In genomic region chr11:118791961-118792578, GRCh38 we compare ENCODE assay signal across 1 cellular context.
TF ChIP-seq lines count a peak whose summit lies in the region.

No MANE protein-coding gene starts in this region.

TF ChIP-seq in GM12878, 131 proteins besides CTCF, POLR2A, EP300 and RAD21 (continued from another document and continues in another):
- TF ChIP-seq SPI1 (IDR thresholded peaks at IDR 0.05; ENCODE audit: borderline replicate concordance, insufficient read depth, low read depth, low read length) (no peak), HCFC1 (IDR thresholded peaks at IDR 0.05; ENCODE audit: low read length) (no peak), PAX5 (IDR thresholded peaks at IDR 0.05; ENCODE audit: borderline replicate concordance, low read depth, low read length) (0 out of 2 replicates have a peak, but pooled peaks have one; percentile 6), NFYA (IDR thresholded peaks at IDR 0.05; ENCODE audit: borderline replicate concordance, low read depth, low read length) (no peak), HDAC6 (IDR thresholded peaks at IDR 0.05; ENCODE audit: unreplicated experiment) (no peak), GABPA (IDR thresholded peaks at IDR 0.05; ENCODE audit: low read depth) (no peak), TCF3 (IDR thresholded peaks at IDR 0.05; ENCODE audit: borderline replicate concordance, insufficient read depth, low read depth, low read length) (no peak), TCF7 (IDR thresholded peaks at IDR 0.05; ENCODE audit: borderline replicate concordance) (no peak), NFIC (IDR thresholded peaks at IDR 0.05; ENCODE audit: low read depth, low read length) (no peak), CBFB (IDR thresholded peaks at IDR 0.05; ENCODE audit: low read depth) (no peak), ZNF24 (IDR thresholded peaks at IDR 0.05) (no peak), MTA2 (IDR thresholded peaks at IDR 0.05; ENCODE audit: low read depth) (no peak), EGR1 (IDR thresholded peaks at IDR 0.05; ENCODE audit: borderline replicate concordance in 1 of 2, low read depth in 2 of 2, low read length in 2 of 2) (peak in 1 of 2 experiments; percentile 49; a peak in 1 of 3 replicates), TCF12 (IDR thresholded peaks at IDR 0.05; ENCODE audit: low read depth, low read length) (no peak), ZNF687 (IDR thresholded peaks at IDR 0.05) (no peak), ZBTB4 (CRISPR knock-in tag; IDR thresholded peaks at IDR 0.05) (no peak), MYB (IDR thresholded peaks at IDR 0.05; ENCODE audit: borderline replicate concordance, low read depth, low read length) (no peak), BCL11A (IDR thresholded peaks at IDR 0.05; ENCODE audit: low read depth, low read length) (no peak), ZSCAN29 (IDR thresholded peaks at IDR 0.05) (no peak), CHD2 (IDR thresholded peaks at IDR 0.05; ENCODE audit: borderline replicate concordance, low read depth, low read length) (no peak), CHD1 (IDR thresholded peaks at IDR 0.05; ENCODE audit: low read depth, low read length) (no peak), NFXL1 (IDR thresholded peaks at IDR 0.05; ENCODE audit: borderline replicate concordance) (no peak), MAX (IDR thresholded peaks at IDR 0.05; ENCODE audit: low read depth, low read length) (no peak), ZNF207 (IDR thresholded peaks at IDR 0.05; ENCODE audit: borderline replicate concordance) (no peak), ZBTB40 (IDR thresholded peaks at IDR 0.05; ENCODE audit: borderline replicate concordance) (peak; percentile 35; the same call in 1 of the 2 replicates), RUNX3 (IDR thresholded peaks at IDR 0.05; ENCODE audit: low read length) (no peak; the same call in 1 of the 2 replicates), MXI1 (IDR thresholded peaks at IDR 0.05; ENCODE audit: low read depth, low read length) (no peak), MEF2A (IDR thresholded peaks at IDR 0.05; ENCODE audit: insufficient read depth, low read depth, low read length) (no peak), SP1 (IDR thresholded peaks at IDR 0.05; ENCODE audit: low read depth, low read length) (no peak), CHD4 (IDR thresholded peaks at IDR 0.05) (no peak), POU2F2 (IDR thresholded peaks at IDR 0.05; ENCODE audit: borderline replicate concordance, low read depth, low read length) (no peak), ZNF217 (IDR thresholded peaks at IDR 0.05) (no peak), CEBPZ (IDR thresholded peaks at IDR 0.05; ENCODE audit: low read depth, low read length) (no peak), HDGF (IDR thresholded peaks at IDR 0.05) (peak; percentile 83; the same call in 1 of the 2 replicates), FOS (IDR thresholded peaks at IDR 0.05; ENCODE audit: borderline replicate concordance, extremely low read depth, insufficient read length) (no peak), RELA (IDR thresholded peaks at IDR 0.05; ENCODE audit: borderline replicate concordance, partially characterized antibody) (no peak), SREBF1 (IDR thresholded peaks at IDR 0.05; ENCODE audit: low read length) (no peak), YBX1 (IDR thresholded peaks at IDR 0.05) (no peak), ATF2 (IDR thresholded peaks at IDR 0.05; ENCODE audit: low read length) (no peak), BHLHE40 (IDR thresholded peaks at IDR 0.05; ENCODE audit: borderline replicate concordance in 1 of 2, low read depth in 2 of 2, low read length in 1 of 2) (peak in 1 of 2 experiments; percentile 1; a peak in 1 of 4 replicates)
- TF ChIP-seq, protein P1, sequence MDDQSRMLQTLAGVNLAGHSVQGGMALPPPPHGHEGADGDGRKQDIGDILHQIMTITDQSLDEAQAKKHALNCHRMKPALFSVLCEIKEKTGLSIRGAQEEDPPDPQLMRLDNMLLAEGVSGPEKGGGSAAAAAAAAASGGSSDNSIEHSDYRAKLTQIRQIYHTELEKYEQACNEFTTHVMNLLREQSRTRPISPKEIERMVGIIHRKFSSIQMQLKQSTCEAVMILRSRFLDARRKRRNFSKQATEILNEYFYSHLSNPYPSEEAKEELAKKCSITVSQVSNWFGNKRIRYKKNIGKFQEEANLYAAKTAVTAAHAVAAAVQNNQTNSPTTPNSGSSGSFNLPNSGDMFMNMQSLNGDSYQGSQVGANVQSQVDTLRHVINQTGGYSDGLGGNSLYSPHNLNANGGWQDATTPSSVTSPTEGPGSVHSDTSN (IDR thresholded peaks at IDR 0.05; ENCODE audit: insufficient replicate concordance, low read depth, low read length) = no peak
- TF ChIP-seq, protein P2, sequence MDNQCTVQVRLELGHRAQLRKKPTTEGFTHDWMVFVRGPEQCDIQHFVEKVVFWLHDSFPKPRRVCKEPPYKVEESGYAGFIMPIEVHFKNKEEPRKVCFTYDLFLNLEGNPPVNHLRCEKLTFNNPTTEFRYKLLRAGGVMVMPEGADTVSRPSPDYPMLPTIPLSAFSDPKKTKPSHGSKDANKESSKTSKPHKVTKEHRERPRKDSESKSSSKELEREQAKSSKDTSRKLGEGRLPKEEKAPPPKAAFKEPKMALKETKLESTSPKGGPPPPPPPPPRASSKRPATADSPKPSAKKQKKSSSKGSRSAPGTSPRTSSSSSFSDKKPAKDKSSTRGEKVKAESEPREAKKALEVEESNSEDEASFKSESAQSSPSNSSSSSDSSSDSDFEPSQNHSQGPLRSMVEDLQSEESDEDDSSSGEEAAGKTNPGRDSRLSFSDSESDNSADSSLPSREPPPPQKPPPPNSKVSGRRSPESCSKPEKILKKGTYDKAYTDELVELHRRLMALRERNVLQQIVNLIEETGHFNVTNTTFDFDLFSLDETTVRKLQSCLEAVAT (IDR thresholded peaks at IDR 0.05) = 0 out of 2 replicates have a peak, but pooled peaks have one; percentile 50
- TF ChIP-seq, protein P3, sequence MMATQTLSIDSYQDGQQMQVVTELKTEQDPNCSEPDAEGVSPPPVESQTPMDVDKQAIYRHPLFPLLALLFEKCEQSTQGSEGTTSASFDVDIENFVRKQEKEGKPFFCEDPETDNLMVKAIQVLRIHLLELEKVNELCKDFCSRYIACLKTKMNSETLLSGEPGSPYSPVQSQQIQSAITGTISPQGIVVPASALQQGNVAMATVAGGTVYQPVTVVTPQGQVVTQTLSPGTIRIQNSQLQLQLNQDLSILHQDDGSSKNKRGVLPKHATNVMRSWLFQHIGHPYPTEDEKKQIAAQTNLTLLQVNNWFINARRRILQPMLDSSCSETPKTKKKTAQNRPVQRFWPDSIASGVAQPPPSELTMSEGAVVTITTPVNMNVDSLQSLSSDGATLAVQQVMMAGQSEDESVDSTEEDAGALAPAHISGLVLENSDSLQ (IDR thresholded peaks at IDR 0.05) = no peak
